Comparison of ENCODE assay signal across 29 cellular contexts in the genomic region with DNA sequence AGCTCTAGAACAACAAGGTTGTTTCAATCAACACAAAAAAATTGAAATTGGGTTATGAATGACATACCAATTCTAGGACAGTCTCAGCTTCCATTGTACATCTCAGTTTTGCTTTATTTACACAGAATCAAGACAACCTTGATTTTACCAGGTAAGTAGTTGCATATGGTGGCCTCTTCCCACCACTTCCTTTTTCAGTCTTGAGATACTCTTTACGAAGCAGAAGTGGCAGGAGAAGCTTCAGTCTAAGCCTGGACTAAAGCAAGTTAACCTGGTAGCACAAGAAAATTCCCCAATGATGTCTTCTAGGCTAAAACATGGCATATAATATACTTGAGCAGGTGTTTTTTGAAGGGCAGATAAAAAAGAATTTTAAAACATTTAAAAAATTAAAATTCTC.
"Had no signal": no experiment of that assay in that cellular context is flagged by ENCODE, and none has a peak within 500 bp of the region (broad histone marks: within the 10 kb centered on the region; RNA-seq: fewer than 3 reads in every experiment).

No MANE protein-coding gene starts in this region.

- H3K4me3 ChIP-seq: PC-9 had no signal

- H2AFZ ChIP-seq: PC-9 had no signal

- H3K27ac ChIP-seq: PC-9 had no signal

- FAIRE-seq: bronchial epithelial cell, RCC 7860 had no signal

- ATAC-seq: activated CD4-positive, alpha-beta T cell treated with anti-CD3 and anti-CD28 coated beads for 36 hours; activated CD4-positive, CD25-positive, alpha-beta regulatory T cell treated with anti-CD3 and anti-CD28 coated beads, Interleukin-2, amount 50 U/mL, for 24 hours; activated CD8-positive, alpha-beta T cell treated with anti-CD3 and anti-CD28 coated beads, Interleukin-2, amount 10 ng/mL, durations not matched to agents 7 days and 5 days; activated naive CD8-positive, alpha-beta T cell treated with anti-CD3 and anti-CD28 coated beads, Interleukin-2, amount 50 U/mL, for 24 hours; WTC11 had no signal

- DNase-seq: activated CD4-positive, alpha-beta T cell treated with anti-CD3 and anti-CD28 coated beads for 36 hours; activated CD4-positive, alpha-beta T cell treated with anti-CD3 and anti-CD28 coated beads, Interleukin-2, amount 10 ng/mL, durations not matched to agents 7 days and 5 days; activated CD4-positive, alpha-beta T cell treated with anti-CD3 and anti-CD28 coated beads, Interleukin-2, amount 50 U/mL, for 48 hours; activated CD8-positive, alpha-beta memory T cell treated with anti-CD3 and anti-CD28 coated beads, Interleukin-2, amount 50 U/mL, for 4 hours; activated CD8-positive, alpha-beta T cell treated with anti-CD3 and anti-CD28 coated beads, Interleukin-2, amount 10 ng/mL, durations not matched to agents 7 days and 5 days; activated effector memory CD4-positive, alpha-beta T cell treated with Interleukin-2 at 50 U/mL for 16 hours; activated naive CD4-positive, alpha-beta T cell treated with anti-CD3 and anti-CD28 coated beads, Interleukin-2, amount 10 ng/mL, durations not matched to agents 7 days and 5 days; activated naive CD8-positive, alpha-beta T cell treated with anti-CD3 and anti-CD28 coated beads, Interleukin-2, amount 50 U/mL, for 24 hours; activated T-cell treated with anti-CD3 and anti-CD28 coated beads, Interleukin-2, amount 50 U/mL, for 48 hours; anterior cingulate cortex; caudate nucleus; cerebellar nuclear complex; NCI-H1092 treated with DMSO at 0.1 percent for 48 hours; NCI-H1417; NCI-H146; NCI-H187; NCI-H2029 treated with DMSO at 0.1 percent for 48 hours; NCI-H2107; NCI-H2171; NCI-H510A; NCI-H526; NCI-H748 treated with DMSO at 0.1 percent for 48 hours; NK-92 treated with Interleukin-12 subunit alpha and Interleukin-12 subunit beta, amount 100 ng/mL, for 24 hours; PC-9; Right ventricle myocardium superior had no signal

- H3K4me2 ChIP-seq: PC-9 had no signal
